1 cellular context compared by ENCODE assay signal in the genomic region with DNA sequence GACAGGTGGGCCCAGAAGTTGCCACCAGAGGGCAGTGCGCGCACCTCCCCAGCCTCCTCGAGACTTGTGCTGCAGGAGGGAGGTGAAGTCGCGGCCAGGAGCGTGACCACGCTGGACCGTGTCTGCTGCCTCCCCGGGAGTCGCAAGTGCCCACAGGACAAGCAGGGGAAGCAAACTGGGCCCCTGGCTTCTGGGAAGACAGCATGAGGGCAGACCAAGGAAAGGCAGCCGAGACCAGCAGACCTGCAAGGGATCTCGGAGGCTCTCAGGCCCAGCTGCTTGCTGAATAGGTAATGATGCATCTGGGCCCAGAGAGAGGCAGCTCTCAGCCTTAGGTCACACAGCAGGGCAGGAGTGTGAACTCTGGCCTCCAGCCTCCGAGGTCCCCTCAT.
TF ChIP-seq lines count a peak whose summit lies in the region.

No MANE protein-coding gene starts in this region.

TF ChIP-seq in HEK293, 187 proteins besides CTCF, POLR2A, EP300 and RAD21 (continued from another document):
- TF ChIP-seq ZNF26 (tag by site-specific recombination; IDR thresholded peaks at IDR 0.05) (no peak), KLF17 (tag by site-specific recombination; IDR thresholded peaks at IDR 0.05) (no peak), ZNF302 (tag by site-specific recombination; IDR thresholded peaks at IDR 0.05; ENCODE audit: low read depth) (no peak), ZNF184 (tag by site-specific recombination; IDR thresholded peaks at IDR 0.05) (no peak), ZNF155 (tag by site-specific recombination; IDR thresholded peaks at IDR 0.05) (no peak), GLIS1 (tag by site-specific recombination; IDR thresholded peaks at IDR 0.05) (peak; percentile 65), ZSCAN16 (tag by site-specific recombination; IDR thresholded peaks at IDR 0.05) (no peak), SP2 (tag by site-specific recombination; IDR thresholded peaks at IDR 0.05) (no peak), ZNF701 (tag by site-specific recombination; IDR thresholded peaks at IDR 0.05) (no peak), FEZF1 (tag by site-specific recombination; IDR thresholded peaks at IDR 0.05) (no peak), PRDM4 (tag by site-specific recombination; IDR thresholded peaks at IDR 0.05) (no peak), ZNF792 (tag by site-specific recombination; IDR thresholded peaks at IDR 0.05) (0 out of 2 replicates have a peak, but pooled peaks have one; percentile 68), ZNF2 (tag by site-specific recombination; IDR thresholded peaks at IDR 0.05) (peak; percentile 57; the same call in 1 of the 2 replicates), ZNF549 (tag by site-specific recombination; IDR thresholded peaks at IDR 0.05) (no peak), ZNF664 (tag by site-specific recombination; IDR thresholded peaks at IDR 0.05) (no peak), KLF10 (tag by site-specific recombination; IDR thresholded peaks at IDR 0.05) (no peak), OVOL3 (tag by site-specific recombination; IDR thresholded peaks at IDR 0.05) (no peak), GFI1B (tag by site-specific recombination; IDR thresholded peaks at IDR 0.05) (no peak), ZNF555 (tag by site-specific recombination; conservative IDR thresholded peaks at IDR 0.05) (no peak)
- TF ChIP-seq, protein P1, sequence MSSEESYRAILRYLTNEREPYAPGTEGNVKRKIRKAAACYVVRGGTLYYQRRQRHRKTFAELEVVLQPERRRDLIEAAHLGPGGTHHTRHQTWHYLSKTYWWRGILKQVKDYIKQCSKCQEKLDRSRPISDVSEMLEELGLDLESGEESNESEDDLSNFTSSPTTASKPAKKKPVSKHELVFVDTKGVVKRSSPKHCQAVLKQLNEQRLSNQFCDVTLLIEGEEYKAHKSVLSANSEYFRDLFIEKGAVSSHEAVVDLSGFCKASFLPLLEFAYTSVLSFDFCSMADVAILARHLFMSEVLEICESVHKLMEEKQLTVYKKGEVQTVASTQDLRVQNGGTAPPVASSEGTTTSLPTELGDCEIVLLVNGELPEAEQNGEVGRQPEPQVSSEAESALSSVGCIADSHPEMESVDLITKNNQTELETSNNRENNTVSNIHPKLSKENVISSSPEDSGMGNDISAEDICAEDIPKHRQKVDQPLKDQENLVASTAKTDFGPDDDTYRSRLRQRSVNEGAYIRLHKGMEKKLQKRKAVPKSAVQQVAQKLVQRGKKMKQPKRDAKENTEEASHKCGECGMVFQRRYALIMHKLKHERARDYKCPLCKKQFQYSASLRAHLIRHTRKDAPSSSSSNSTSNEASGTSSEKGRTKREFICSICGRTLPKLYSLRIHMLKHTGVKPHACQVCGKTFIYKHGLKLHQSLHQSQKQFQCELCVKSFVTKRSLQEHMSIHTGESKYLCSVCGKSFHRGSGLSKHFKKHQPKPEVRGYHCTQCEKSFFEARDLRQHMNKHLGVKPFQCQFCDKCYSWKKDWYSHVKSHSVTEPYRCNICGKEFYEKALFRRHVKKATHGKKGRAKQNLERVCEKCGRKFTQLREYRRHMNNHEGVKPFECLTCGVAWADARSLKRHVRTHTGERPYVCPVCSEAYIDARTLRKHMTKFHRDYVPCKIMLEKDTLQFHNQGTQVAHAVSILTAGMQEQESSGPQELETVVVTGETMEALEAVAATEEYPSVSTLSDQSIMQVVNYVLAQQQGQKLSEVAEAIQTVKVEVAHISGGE (tag by site-specific recombination; conservative IDR thresholded peaks at IDR 0.05; ENCODE audit: low read depth): no peak
- TF ChIP-seq, protein P2, sequence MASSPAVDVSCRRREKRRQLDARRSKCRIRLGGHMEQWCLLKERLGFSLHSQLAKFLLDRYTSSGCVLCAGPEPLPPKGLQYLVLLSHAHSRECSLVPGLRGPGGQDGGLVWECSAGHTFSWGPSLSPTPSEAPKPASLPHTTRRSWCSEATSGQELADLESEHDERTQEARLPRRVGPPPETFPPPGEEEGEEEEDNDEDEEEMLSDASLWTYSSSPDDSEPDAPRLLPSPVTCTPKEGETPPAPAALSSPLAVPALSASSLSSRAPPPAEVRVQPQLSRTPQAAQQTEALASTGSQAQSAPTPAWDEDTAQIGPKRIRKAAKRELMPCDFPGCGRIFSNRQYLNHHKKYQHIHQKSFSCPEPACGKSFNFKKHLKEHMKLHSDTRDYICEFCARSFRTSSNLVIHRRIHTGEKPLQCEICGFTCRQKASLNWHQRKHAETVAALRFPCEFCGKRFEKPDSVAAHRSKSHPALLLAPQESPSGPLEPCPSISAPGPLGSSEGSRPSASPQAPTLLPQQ (tag by site-specific recombination; IDR thresholded peaks at IDR 0.05): 0 out of 2 replicates have a peak, but pooled peaks have one; percentile 15
- TF ChIP-seq, protein P3, sequence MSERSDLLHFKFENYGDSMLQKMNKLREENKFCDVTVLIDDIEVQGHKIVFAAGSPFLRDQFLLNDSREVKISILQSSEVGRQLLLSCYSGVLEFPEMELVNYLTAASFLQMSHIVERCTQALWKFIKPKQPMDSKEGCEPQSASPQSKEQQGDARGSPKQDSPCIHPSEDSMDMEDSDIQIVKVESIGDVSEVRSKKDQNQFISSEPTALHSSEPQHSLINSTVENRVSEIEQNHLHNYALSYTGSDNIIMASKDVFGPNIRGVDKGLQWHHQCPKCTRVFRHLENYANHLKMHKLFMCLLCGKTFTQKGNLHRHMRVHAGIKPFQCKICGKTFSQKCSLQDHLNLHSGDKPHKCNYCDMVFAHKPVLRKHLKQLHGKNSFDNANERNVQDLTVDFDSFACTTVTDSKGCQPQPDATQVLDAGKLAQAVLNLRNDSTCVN (tag by site-specific recombination; optimal IDR thresholded peaks at IDR 0.05): peak; percentile 24
- TF ChIP-seq, protein P4, sequence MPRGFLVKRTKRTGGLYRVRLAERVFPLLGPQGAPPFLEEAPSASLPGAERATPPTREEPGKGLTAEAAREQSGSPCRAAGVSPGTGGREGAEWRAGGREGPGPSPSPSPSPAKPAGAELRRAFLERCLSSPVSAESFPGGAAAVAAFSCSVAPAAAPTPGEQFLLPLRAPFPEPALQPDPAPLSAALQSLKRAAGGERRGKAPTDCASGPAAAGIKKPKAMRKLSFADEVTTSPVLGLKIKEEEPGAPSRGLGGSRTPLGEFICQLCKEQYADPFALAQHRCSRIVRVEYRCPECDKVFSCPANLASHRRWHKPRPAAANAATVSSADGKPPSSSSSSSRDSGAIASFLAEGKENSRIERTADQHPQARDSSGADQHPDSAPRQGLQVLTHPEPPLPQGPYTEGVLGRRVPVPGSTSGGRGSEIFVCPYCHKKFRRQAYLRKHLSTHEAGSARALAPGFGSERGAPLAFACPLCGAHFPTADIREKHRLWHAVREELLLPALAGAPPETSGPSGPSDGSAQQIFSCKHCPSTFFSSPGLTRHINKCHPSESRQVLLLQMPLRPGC (tag by site-specific recombination; IDR thresholded peaks at IDR 0.05): no peak
